In genomic region chr13:40230833-40231266, GRCh38 we compare ENCODE assay signal across 12 cellular contexts.
DNase-seq lines count a peak whose midpoint lies in the region; ATAC-seq and TF ChIP-seq lines count a peak whose summit lies in the region.
"Had no signal": no experiment of that assay in that cellular context is flagged by ENCODE, and none has a peak within 500 bp of the region (broad histone marks: within the 10 kb centered on the region; RNA-seq: fewer than 3 reads in every experiment).

No MANE protein-coding gene starts in this region.

- H3K4me3 Mint-ChIP-seq in effector memory CD8-positive, alpha-beta T cell: no peak overlapping the region
- H3K4me3 Mint-ChIP-seq: CD8-positive, alpha-beta memory T cell had no signal

- no peak overlapping the region for H3K27ac Mint-ChIP-seq in effector memory CD8-positive, alpha-beta T cell

- ATAC-seq in effector memory CD8-positive, alpha-beta T cell (replicated peaks): peak; percentile 32
- peak; percentile 68 for ATAC-seq in omental fat pad (ENCODE audit: low FRiP score)
- no peak for ATAC-seq in GM18502 (IDR thresholded peaks at IDR 0.05; ENCODE audit: poor library complexity, unreplicated experiment)
- ATAC-seq in HG03175 (IDR thresholded peaks at IDR 0.05; ENCODE audit: unreplicated experiment): no peak
- no peak for ATAC-seq in GM21447 (IDR thresholded peaks at IDR 0.05; ENCODE audit: unreplicated experiment)
- ATAC-seq: foreskin keratinocyte, pancreas had no signal

- H3K9me3 Mint-ChIP-seq in effector memory CD8-positive, alpha-beta T cell: no peaks in the 10 kb centered on the region
- H3K9me3 Mint-ChIP-seq: CD8-positive, alpha-beta memory T cell had no signal

- DNase-seq in AG20443 (ENCODE audit: low spot score) (peak; percentile 29), M059J (ENCODE audit: low read depth) (peak; percentile 67), omental fat pad (ENCODE audit: low spot score) (no peak), germinal center (ENCODE audit: low spot score) (no peak)
- DNase-seq in effector memory CD8-positive, alpha-beta T cell: no peak
- DNase-seq: CD8-positive, alpha-beta memory T cell; foreskin keratinocyte; NCI-H1092 treated with DMSO at 0.1 percent for 48 hours; pancreas had no signal

- H3K4me1 Mint-ChIP-seq in effector memory CD8-positive, alpha-beta T cell (ENCODE audit: low read depth in 2 of 2): peaks cover 5 to 6% of the 10 kb centered on the region in 2 donors

- H3K36me3 Mint-ChIP-seq in effector memory CD8-positive, alpha-beta T cell (ENCODE audit: insufficient read depth): no peaks in the 10 kb centered on the region
- H3K36me3 Mint-ChIP-seq: CD8-positive, alpha-beta memory T cell had no signal

- no peaks in the 10 kb centered on the region for H3K27me3 Mint-ChIP-seq in effector memory CD8-positive, alpha-beta T cell

- TF ChIP-seq CTCF in omental fat pad (IDR thresholded peaks at IDR 0.05): no peak

Comparison
In these comparisons a context has a peak if more than half of its experiments do, and no peak if none do; other contexts are left out.
1. DNase-seq: peak in AG20443 (single experiment) and M059J (single experiment); none in effector memory CD8-positive, alpha-beta T cell (0 of 3), omental fat pad (single experiment) and germinal center (single experiment).
2. ATAC-seq: peak in effector memory CD8-positive, alpha-beta T cell (single experiment) and omental fat pad (single experiment); none in GM18502 (single experiment), HG03175 (single experiment) and GM21447 (single experiment).